ENCODE assay signal across 27 cellular contexts in genomic region chr6:119873107-119873506, GRCh38.
"Had no signal": no experiment of that assay in that cellular context is flagged by ENCODE, and none has a peak within 500 bp of the region (broad histone marks: within the 10 kb centered on the region; RNA-seq: fewer than 3 reads in every experiment).

No MANE protein-coding gene starts in this region.

- H3K4me1 ChIP-seq: stomach, suprapubic skin, testis, thyroid gland, tibial artery, tibial nerve, transverse colon, upper lobe of left lung, upper lobe of right lung, uterus, vagina had no signal

- ATAC-seq: stimulated activated effector memory CD8-positive, alpha-beta T cell treated with anti-CD3 and anti-CD28 coated beads, Interleukin-12 subunit alpha, Interleukin-12 subunit beta, amount 100 ng/mL, for 72 hours; stimulated activated memory B cell treated with anti-CD40 and anti-IgM and Interleukin-4, amounts not matched to agents 10 μg/mL and 1 μg/mL and 100 μg/mL, for 72 hours; stimulated activated naive B cell treated with anti-CD40 and anti-IgM and Interleukin-4, amounts not matched to agents 10 μg/mL and 1 μg/mL and 100 μg/mL, for 72 hours; stimulated activated naive CD8-positive, alpha-beta T cell treated with anti-CD3 and anti-CD28 coated beads, Interleukin-15, amount 100 ng/mL, for 72 hours; stimulated activated naive CD8-positive, alpha-beta T cell treated with anti-CD3 and anti-CD28 coated beads, Interleukin-15, Interleukin-2, amounts not matched to agents 100 U/mL and 50 U/mL, for 24 hours; upper lobe of right lung had no signal

- H3K27me3 ChIP-seq: stomach, suprapubic skin, testis, thyroid gland, tibial artery, tibial nerve, transverse colon, upper lobe of left lung, upper lobe of right lung, uterus, vagina had no signal

- H3K9me3 ChIP-seq: stomach, suprapubic skin, testis, thoracic aorta, thyroid gland, tibial artery, tibial nerve, transverse colon, upper lobe of left lung, upper lobe of right lung, uterus, vagina had no signal

- H3K4me3 ChIP-seq: stomach, suprapubic skin, testis, thoracic aorta, thyroid gland, tibial artery, tibial nerve, transverse colon, upper lobe of left lung, upper lobe of right lung, uterus, vagina had no signal

- H3K36me3 ChIP-seq: stomach, suprapubic skin, thoracic aorta, thyroid gland, tibial artery, tibial nerve, transverse colon, upper lobe of left lung, upper lobe of right lung, uterus, vagina had no signal

- H3K27ac ChIP-seq: stomach, suprapubic skin, testis, thoracic aorta, thyroid gland, tibial artery, tibial nerve, transverse colon, upper lobe of left lung, upper lobe of right lung, uterus, vagina had no signal

- DNase-seq: stimulated activated CD4-positive, alpha-beta T cell treated with anti-CD3 and anti-CD28 coated beads, Interleukin-2, amount 100 ng/mL, for 48 hours; stimulated activated CD4-positive, alpha-beta T cell treated with anti-CD3 and anti-CD28 coated beads, Interleukin-4, amount 100 ng/mL, for 1 hour; stimulated activated CD4-positive, alpha-beta T cell treated with anti-CD3 and anti-CD28 coated beads, Interleukin-4, amount 100 ng/mL, for 24 hours; stimulated activated CD4-positive, alpha-beta T cell treated with anti-CD3 and anti-CD28 coated beads, Interleukin-4, amount 100 ng/mL, for 4 hours; stimulated activated CD8-positive, alpha-beta memory T cell treated with anti-CD3 and anti-CD28 coated beads, Interleukin-4, amount 100 ng/mL, for 48 hours; stimulated activated naive B cell treated with anti-CD40 and anti-IgM and Interleukin-4, amounts not matched to agents 10 μg/mL and 1 μg/mL and 100 μg/mL, for 72 hours; stimulated activated naive CD4-positive, alpha-beta T cell; stimulated activated naive CD4-positive, alpha-beta T cell treated with Interleukin-2 at 50 U/mL for 16 hours; stimulated activated naive CD8-positive, alpha-beta T cell treated with anti-CD3 and anti-CD28 coated beads, Interleukin-15, amount 100 ng/mL, for 72 hours; stimulated activated naive CD8-positive, alpha-beta T cell treated with anti-CD3 and anti-CD28 coated beads, Interleukin-15, Interleukin-2, amounts not matched to agents 100 U/mL and 50 U/mL, for 24 hours; stomach; substantia nigra; testis; thyroid gland; tibial artery; transverse colon; trophoblast cell; upper lobe of left lung; upper lobe of right lung; uterus had no signal

- FAIRE-seq: urothelium cell line had no signal
